In genomic region chr4:15299627-15300026, GRCh38 we compare ENCODE assay signal across 34 cellular contexts.
"Had no signal": no experiment of that assay in that cellular context is flagged by ENCODE, and none has a peak within 500 bp of the region (broad histone marks: within the 10 kb centered on the region; RNA-seq: fewer than 3 reads in every experiment).

No MANE protein-coding gene starts in this region.

- DNase-seq: Karpas-422, Kasumi-1, MG63, MM.1S, MV-4-11, NCI-H1048, NCI-H1092, NCI-H1092 treated with DMSO at 0.1 percent for 48 hours, NCI-H1105, NCI-H1105 treated with DMSO at 0.1 percent for 48 hours, NCI-H1417, NCI-H1417 treated with DMSO at 0.1 percent for 48 hours, NCI-H1436, NCI-H1436 treated with DMSO at 0.1 percent for 48 hours, NCI-H146, NCI-H1694, NCI-H1694 treated with DMSO at 0.1 percent for 48 hours, NCI-H187, NCI-H187 treated with DMSO at 0.1 percent for 48 hours, NCI-H1930, NCI-H2029, NCI-H2029 treated with DMSO at 0.1 percent for 48 hours, NCI-H2081, NCI-H2081 treated with DMSO at 0.1 percent for 48 hours, NCI-H2107, NCI-H2171, NCI-H2171 treated with DMSO at 0.1 percent for 48 hours, NCI-H2227 treated with DMSO at 0.1 percent for 48 hours, NCI-H226, NCI-H345, NCI-H446, NCI-H446 treated with DMSO at 0.1 percent for 48 hours, NCI-H510A, NCI-H510A treated with DMSO at 0.1 percent for 48 hours had no signal

- H3K36me3 ChIP-seq: MG63 had no signal

- H3K4me3 ChIP-seq: MG63 had no signal

- H3K27me3 ChIP-seq: MG63 had no signal

- H3K9me3 ChIP-seq: MG63 had no signal
